Comparison of ENCODE assay signal across 8 cellular contexts in the genomic region with DNA sequence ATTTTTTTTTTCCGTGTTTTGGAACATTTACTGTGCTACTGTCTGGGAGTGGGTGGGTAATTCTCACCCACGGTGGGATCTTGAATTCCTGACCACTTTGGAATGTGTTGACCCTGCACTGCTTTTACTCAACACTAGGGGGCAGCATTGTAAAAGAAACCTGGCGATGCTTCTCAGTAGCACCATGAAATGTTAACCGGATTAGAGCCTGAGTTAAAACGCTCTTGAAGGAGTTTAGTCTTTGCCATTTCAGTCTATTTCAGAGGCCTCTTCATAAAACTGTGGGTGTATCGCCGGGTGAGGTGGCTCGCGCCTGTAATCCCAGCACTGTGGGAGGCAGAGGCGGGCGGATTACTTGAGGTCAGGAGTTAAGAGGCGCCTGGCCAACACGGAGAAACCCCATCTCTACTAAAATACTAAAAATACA.
DNase-seq lines count a peak whose midpoint lies in the region; ATAC-seq, FAIRE-seq and TF ChIP-seq lines count a peak whose summit lies in the region.

No MANE protein-coding gene starts in this region.

- 33 to 35% (median 34%) methylated on average over 13 of the region's 13 CpGs for WGBS in small intestine, 3 donors

- peaks cover 0 to 5% of the 10 kb centered on the region in 2 donors for H3K27me3 ChIP-seq in small intestine (ENCODE audit: control insufficient read depth in 2 of 2, insufficient read depth in 2 of 2, low read length in 2 of 2)

- peaks cover 0 to 3% of the 10 kb centered on the region in 2 donors for H3K4me1 ChIP-seq in small intestine (ENCODE audit: control insufficient read depth in 2 of 2, insufficient read depth in 1 of 2, low read depth in 1 of 2, low read length in 1 of 2)

- FAIRE-seq in small intestine (lab: Jason Lieb, UNC), result no peak

- peak; percentile 88 for TF ChIP-seq CTCF in AG09309 (IDR thresholded peaks at IDR 0.05; ENCODE audit: control insufficient read depth, insufficient read depth, low read depth, low read length, missing control alignments)

- DNase-seq in AG09309 (ENCODE audit: low read depth), result peak; percentile 43
- peak; percentile 15 for DNase-seq in GM19240 (ENCODE audit: insufficient read length, low spot score)
- DNase-seq in NCI-H1417 treated with DMSO at 0.1 percent for 48 hours (lab: John Stamatoyannopoulos, UW), result peak; percentile 44
- peak; percentile 35 for DNase-seq in T1000 (lab: John Stamatoyannopoulos, UW)
- peak; percentile 82 for DNase-seq in astrocyte of the hippocampus (ENCODE audit: low read depth, low spot score)
- DNase-seq in hippocampal formation (lab: John Stamatoyannopoulos, UW), result peak; percentile 38 to 68
- DNase-seq in small intestine, result peak; percentile 57

- H3K4me3 ChIP-seq in AG09309 (ENCODE audit: control insufficient read depth, low read depth, low read length), result no peak overlapping the region
- H3K4me3 ChIP-seq in small intestine (ENCODE audit: low read depth in 1 of 2, low read length in 2 of 2), result no peak overlapping the region

- H3K9me3 ChIP-seq in small intestine (ENCODE audit: control insufficient read depth, low read depth), result no peaks in the 10 kb centered on the region

- H3K36me3 ChIP-seq in small intestine (ENCODE audit: control insufficient read depth in 2 of 2, insufficient read depth in 2 of 2, low read length in 2 of 2), result no peaks in the 10 kb centered on the region

- H3K27ac ChIP-seq in small intestine (ENCODE audit: low read depth in 1 of 2, low read length in 1 of 2), result no peak overlapping the region

- ATAC-seq in GM19023 (IDR thresholded peaks at IDR 0.05; ENCODE audit: unreplicated experiment), result no peak

Comparison
In these comparisons a context has a peak if more than half of its experiments do, and no peak if none do; other contexts are left out.
1. DNase-seq: peak in every context shown above with its lines; median percentile 82 in astrocyte of the hippocampus; 57 in small intestine; 53 in hippocampal formation; 44 in NCI-H1417 treated with DMSO at 0.1 percent for 48 hours; 43 in AG09309; 35 in T1000; 15 in GM19240.